22 cellular contexts compared by ENCODE assay signal in the genomic region with DNA sequence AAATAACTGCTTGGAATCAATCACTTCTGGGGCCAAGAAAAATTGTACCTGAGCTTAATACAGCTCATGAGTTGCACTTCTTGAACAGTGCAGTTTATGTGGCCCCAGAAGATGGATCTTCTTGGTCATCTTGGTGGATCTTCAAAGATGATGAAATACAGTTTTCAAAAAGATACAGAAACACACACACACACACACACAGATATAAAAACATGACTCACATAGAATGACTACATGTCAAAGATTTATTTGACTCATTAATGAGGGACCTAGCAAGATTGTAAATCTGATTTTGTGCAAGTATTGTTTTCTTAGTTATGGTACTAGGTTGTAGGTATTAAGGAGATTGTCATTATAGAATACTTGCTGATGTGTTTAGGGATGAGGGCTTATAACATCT. TPM values are rescaled to one million over a fixed set of nuclear protein-coding genes. Genes with fewer than 3 reads are reported as not detected.
A peak's percentile ranks its signal among the peaks of the same experiment; 100 is the strongest.
DNase-seq lines count a peak whose midpoint lies in the region; ATAC-seq, FAIRE-seq and TF ChIP-seq lines count a peak whose summit lies in the region.
"Had no signal": no experiment of that assay in that cellular context is flagged by ENCODE, and none has a peak within 500 bp of the region (broad histone marks: within the 10 kb centered on the region; RNA-seq: fewer than 3 reads in every experiment).

No MANE protein-coding gene starts in this region.

- H3K9me3 ChIP-seq in aorta (ENCODE audit: control insufficient read depth, low read length) = no peaks in the 10 kb centered on the region
- no peaks in the 10 kb centered on the region for H3K9me3 ChIP-seq in ovary
- H3K9me3 ChIP-seq: HAP-1, pancreas, sigmoid colon had no signal

- DNase-seq in stimulated activated naive CD8-positive, alpha-beta T cell treated with anti-CD3 and anti-CD28 coated beads, Interleukin-15, amount 100 ng/mL, for 72 hours = no peak
- DNase-seq in stimulated activated naive CD8-positive, alpha-beta T cell treated with anti-CD3 and anti-CD28 coated beads, Interleukin-15, Interleukin-2, amounts not matched to agents 100 U/mL and 50 U/mL, for 24 hours = no peak
- peak; percentile 18 for DNase-seq in OCI-M1 (lab: John Stamatoyannopoulos, UW)
- DNase-seq in aorta = no peak
- DNase-seq in ovary = no peak
- no peak for DNase-seq in NK-92 treated with Interleukin-12 subunit alpha and Interleukin-12 subunit beta, amount 100 ng/mL, for 24 hours (lab: John Stamatoyannopoulos, UW)
- DNase-seq: activated CD4-positive, CD25-positive, alpha-beta regulatory T cell; activated naive CD8-positive, alpha-beta T cell treated with anti-CD3 and anti-CD28 coated beads, Interleukin-2, amount 10 ng/mL, durations not matched to agents 7 days and 5 days; AML-193; central memory CD4-positive, alpha-beta T cell; effector CD8-positive, alpha-beta T cell; islet precursor cell; naive thymus-derived CD4-positive, alpha-beta T cell; NCI-H82; pancreas; sigmoid colon; stimulated activated CD4-positive, alpha-beta T cell treated with anti-CD3 and anti-CD28 coated beads, Interleukin-1b, Interleukin-23, amount 100 ng/mL, for 48 hours had no signal

- no peak for TF ChIP-seq CTCF in ovary (IDR thresholded peaks at IDR 0.05)

- H3K27me3 Mint-ChIP-seq in stimulated activated naive CD8-positive, alpha-beta T cell treated with anti-CD3 and anti-CD28 coated beads, Interleukin-15, amount 100 ng/mL, for 72 hours = no peaks in the 10 kb centered on the region
- H3K27me3 Mint-ChIP-seq: activated naive CD8-positive, alpha-beta T cell treated with anti-CD3 and anti-CD28 coated beads, Interleukin-2, amount 10 ng/mL, durations not matched to agents 7 days and 5 days; naive thymus-derived CD4-positive, alpha-beta T cell had no signal

- TF ChIP-seq POLR2A in ovary (IDR thresholded peaks at IDR 0.05) = no peak

- H3K4me1 ChIP-seq in aorta (ENCODE audit: control insufficient read depth in 1 of 2, insufficient read depth in 2 of 2, low read length in 2 of 2) (no peaks in the 10 kb centered on the region), ovary (ENCODE audit: insufficient read depth) (no peaks in the 10 kb centered on the region)
- H3K4me1 ChIP-seq: pancreas, sigmoid colon had no signal

- H3K36me3 ChIP-seq in aorta (ENCODE audit: control insufficient read depth in 1 of 2, insufficient read depth in 2 of 2, low read length in 1 of 2) = peaks cover 3% of the 10 kb centered on the region in 2 donors
- no peaks in the 10 kb centered on the region for H3K36me3 ChIP-seq in ovary

- intact Hi-C loops in aorta (cut with DNase I) = no loop called here
- intact Hi-C loops in ovary (cut with DNase I) = no loop called here

- no peaks in the 10 kb centered on the region for H3K27me3 ChIP-seq in aorta (ENCODE audit: control insufficient read depth in 1 of 2, insufficient read depth in 2 of 2, low read length in 1 of 2)
- H3K27me3 ChIP-seq in ovary = no peaks in the 10 kb centered on the region
- H3K27me3 ChIP-seq: pancreas, sigmoid colon had no signal

- no peak overlapping the region for H3K4me3 ChIP-seq in aorta (ENCODE audit: low read length in 2 of 2)
- H3K4me3 ChIP-seq in ovary = no peak overlapping the region
- H3K4me3 ChIP-seq: HAP-1, pancreas, sigmoid colon, SK-N-MC had no signal

- FAIRE-seq in colon (lab: Jason Lieb, UNC) = peak; percentile 14
- FAIRE-seq: pancreas had no signal

- no peak overlapping the region for H3K27ac ChIP-seq in aorta (ENCODE audit: low read depth in 1 of 2, low read length in 2 of 2)
- no peak overlapping the region for H3K27ac ChIP-seq in ovary
- H3K27ac ChIP-seq: pancreas, sigmoid colon, SK-N-MC had no signal

- no peak overlapping the region for H3K4me3 Mint-ChIP-seq in stimulated activated naive CD8-positive, alpha-beta T cell treated with anti-CD3 and anti-CD28 coated beads, Interleukin-15, amount 100 ng/mL, for 72 hours
- H3K4me3 Mint-ChIP-seq: activated naive CD8-positive, alpha-beta T cell treated with anti-CD3 and anti-CD28 coated beads, Interleukin-2, amount 10 ng/mL, durations not matched to agents 7 days and 5 days; naive thymus-derived CD4-positive, alpha-beta T cell; T-helper 2 cell treated with Interferon-gamma antibody and Interleukin-4, amounts not matched to agents 5 μg/mL and 100 μg/mL, for 36 hours had no signal

- peaks cover 28% of the 10 kb centered on the region for H3K4me1 Mint-ChIP-seq in stimulated activated naive CD8-positive, alpha-beta T cell treated with anti-CD3 and anti-CD28 coated beads, Interleukin-15, amount 100 ng/mL, for 72 hours

- peak; percentile 69 for ATAC-seq in stimulated activated naive CD8-positive, alpha-beta T cell treated with anti-CD3 and anti-CD28 coated beads, Interleukin-15, amount 100 ng/mL, for 72 hours
- ATAC-seq in stimulated activated naive CD8-positive, alpha-beta T cell treated with anti-CD3 and anti-CD28 coated beads, Interleukin-15, Interleukin-2, amounts not matched to agents 100 U/mL and 50 U/mL, for 24 hours = no peak
- no peak for ATAC-seq in aorta (ENCODE audit: low FRiP score)
- ATAC-seq: naive thymus-derived CD4-positive, alpha-beta T cell; Panc1; pancreas had no signal

- H3K9me3 Mint-ChIP-seq in stimulated activated naive CD8-positive, alpha-beta T cell treated with anti-CD3 and anti-CD28 coated beads, Interleukin-15, amount 100 ng/mL, for 72 hours = no peaks in the 10 kb centered on the region
- H3K9me3 Mint-ChIP-seq: activated naive CD8-positive, alpha-beta T cell treated with anti-CD3 and anti-CD28 coated beads, Interleukin-2, amount 10 ng/mL, durations not matched to agents 7 days and 5 days; naive thymus-derived CD4-positive, alpha-beta T cell; T-helper 2 cell treated with Interferon-gamma antibody and Interleukin-4, amounts not matched to agents 5 μg/mL and 100 μg/mL, for 36 hours had no signal

- no peak for TF ChIP-seq EP300 in ovary (IDR thresholded peaks at IDR 0.05)

- no peak overlapping the region for H3K27ac Mint-ChIP-seq in stimulated activated naive CD8-positive, alpha-beta T cell treated with anti-CD3 and anti-CD28 coated beads, Interleukin-15, amount 100 ng/mL, for 72 hours
- H3K27ac Mint-ChIP-seq: activated naive CD8-positive, alpha-beta T cell treated with anti-CD3 and anti-CD28 coated beads, Interleukin-2, amount 10 ng/mL, durations not matched to agents 7 days and 5 days; T-helper 2 cell treated with Interferon-gamma antibody and Interleukin-4, amounts not matched to agents 5 μg/mL and 100 μg/mL, for 36 hours had no signal

RNA-seq across cellular contexts. Expression of a gene that starts 32.6 kb away (rescaled TPM):
- total RNA-seq in aorta (100 to 1,000 TPM; 232 to 245 TPM), ovary (100 to 1,000 TPM; 108 to 166 (median 141) TPM)
- polyA plus RNA-seq in aorta (10 to 100 TPM; 41.7 to 54.0 TPM), ovary (10 to 100 TPM; 40.0 to 88.7 TPM)
